ENCODE assay signal across 22 cellular contexts in the genomic region with DNA sequence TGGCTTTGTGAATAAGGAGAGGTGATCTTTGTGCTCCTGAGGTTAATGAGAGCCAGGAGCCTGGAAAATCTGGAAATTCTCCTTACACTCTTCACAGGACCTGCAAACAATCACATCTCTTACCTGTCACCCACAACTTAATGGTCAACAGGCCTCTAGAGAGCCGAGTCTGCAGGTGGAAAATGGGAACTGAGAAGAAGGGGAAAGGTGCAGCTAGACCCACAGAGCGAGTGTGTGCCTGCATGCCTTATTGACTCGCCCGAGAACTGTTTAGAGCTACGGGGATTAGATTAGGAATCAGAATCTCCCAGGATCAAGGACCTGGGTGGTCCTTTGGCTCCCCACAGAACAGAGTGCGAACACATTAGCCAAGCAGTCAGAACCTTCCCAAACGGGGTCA.
"Had no signal": no experiment of that assay in that cellular context is flagged by ENCODE, and none has a peak within 500 bp of the region (broad histone marks: within the 10 kb centered on the region; RNA-seq: fewer than 3 reads in every experiment).

No MANE protein-coding gene starts in this region.

- H3K4me3 ChIP-seq: cardiac muscle cell, pancreas, right lobe of liver, upper lobe of right lung had no signal

- H3K4me3 Mint-ChIP-seq: activated CD8-positive, alpha-beta T cell treated with anti-CD3 and anti-CD28 coated beads for 36 hours; activated naive CD8-positive, alpha-beta T cell treated with anti-CD3 and anti-CD28 coated beads for 36 hours; activated T-helper 17 cell treated with anti-CD3 and anti-CD28 coated beads, Interleukin-2, amount 50 U/mL, for 72 hours; immature natural killer cell; memory B cell had no signal

- H3K27ac ChIP-seq: cardiac muscle cell, neutrophil, pancreas, right lobe of liver, upper lobe of right lung, WERI-Rb-1 had no signal

- H3K4me1 ChIP-seq: upper lobe of right lung had no signal

- H3K27me3 ChIP-seq: cardiac muscle cell, neutrophil, pancreas, right lobe of liver, upper lobe of right lung had no signal

- DNase-seq: activated CD4-positive, alpha-beta T cell treated with anti-CD3 and anti-CD28 coated beads for 48 hours; activated CD8-positive, alpha-beta T cell treated with anti-CD3 and anti-CD28 coated beads for 36 hours; activated naive CD4-positive, alpha-beta T cell; activated naive CD8-positive, alpha-beta T cell treated with anti-CD3 and anti-CD28 coated beads for 36 hours; activated T-cell treated with anti-CD3 and anti-CD28 coated beads, Interleukin-2, amount 50 U/mL, for 1 hour; amygdala; dermis blood vessel endothelial cell; effector memory CD4-positive, alpha-beta T cell; immature natural killer cell; kidney glomerular epithelial cell; pancreas; right lobe of liver; small intestine; stimulated activated CD4-positive, alpha-beta T cell treated with anti-CD3 and anti-CD28 coated beads, Interleukin-15, amount 100 ng/mL, for 24 hours; stimulated activated CD4-positive, alpha-beta T cell treated with anti-CD3 and anti-CD28 coated beads, Interleukin-4, amount 100 ng/mL, for 1 hour; stimulated activated naive CD4-positive, alpha-beta T cell; upper lobe of right lung; WERI-Rb-1 had no signal

- H3K9me3 ChIP-seq: neutrophil, pancreas, right lobe of liver, upper lobe of right lung had no signal

- H3K27ac Mint-ChIP-seq: activated CD8-positive, alpha-beta T cell treated with anti-CD3 and anti-CD28 coated beads for 36 hours; activated naive CD8-positive, alpha-beta T cell treated with anti-CD3 and anti-CD28 coated beads for 36 hours; memory B cell had no signal

- FAIRE-seq: pancreas, small intestine had no signal

- H3K27me3 Mint-ChIP-seq: activated CD8-positive, alpha-beta T cell treated with anti-CD3 and anti-CD28 coated beads for 36 hours; activated T-helper 17 cell treated with anti-CD3 and anti-CD28 coated beads, Interleukin-2, amount 50 U/mL, for 72 hours; memory B cell had no signal

- ATAC-seq: activated CD8-positive, alpha-beta T cell treated with anti-CD3 and anti-CD28 coated beads for 36 hours; activated T-helper 17 cell treated with anti-CD3 and anti-CD28 coated beads, Interleukin-2, amount 50 U/mL, for 72 hours; pancreas; right lobe of liver; upper lobe of right lung had no signal

- H3K9me3 Mint-ChIP-seq: activated CD8-positive, alpha-beta T cell treated with anti-CD3 and anti-CD28 coated beads for 36 hours; activated naive CD8-positive, alpha-beta T cell treated with anti-CD3 and anti-CD28 coated beads for 36 hours; immature natural killer cell; memory B cell had no signal

- H3K36me3 ChIP-seq: cardiac muscle cell, neutrophil, pancreas, right lobe of liver, upper lobe of right lung, WERI-Rb-1 had no signal

- H3K36me3 Mint-ChIP-seq: activated naive CD8-positive, alpha-beta T cell treated with anti-CD3 and anti-CD28 coated beads for 36 hours; memory B cell had no signal
